ENCODE assay signal across 1 cellular context in the genomic region with DNA sequence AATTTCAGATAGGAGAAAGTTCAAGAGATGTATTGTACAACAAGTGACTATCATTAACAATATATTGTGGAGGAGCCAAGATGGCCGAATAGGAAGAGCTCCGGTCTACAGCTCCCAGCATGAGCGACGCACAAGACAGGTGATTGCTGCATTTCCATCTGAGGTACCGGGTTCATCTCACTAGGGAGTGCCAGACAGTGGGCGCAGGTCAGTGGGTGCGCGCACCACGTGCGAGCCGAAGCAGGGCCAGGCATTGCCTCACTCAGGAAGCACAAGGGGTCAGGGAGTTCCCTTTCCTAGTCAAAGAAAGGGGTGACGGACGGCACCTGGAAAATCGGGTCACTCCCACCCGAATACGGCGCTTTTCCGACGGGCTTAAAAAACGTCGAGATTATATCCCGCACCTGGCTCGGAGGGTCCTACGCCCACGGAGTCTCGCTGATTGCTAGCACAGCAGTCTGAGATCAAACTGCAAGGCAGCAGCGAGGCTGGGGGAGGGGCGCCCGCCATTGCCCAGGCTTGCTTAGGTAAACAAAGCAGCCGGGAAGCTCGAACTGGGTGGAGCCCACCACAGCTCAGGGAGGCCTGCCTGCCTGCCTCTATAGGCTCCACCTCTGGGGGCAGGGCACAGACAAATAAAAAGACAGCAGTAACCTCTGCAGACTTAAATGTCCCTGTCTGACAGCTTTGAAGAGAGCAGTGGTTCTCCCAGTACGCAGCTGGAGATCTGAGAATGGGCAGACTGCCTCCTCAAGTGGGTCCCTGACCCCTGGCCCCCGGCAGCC. TPM values are rescaled to one million over a fixed set of nuclear protein-coding genes. Genes with fewer than 3 reads are reported as not detected.
"Had no signal": no experiment of that assay in that cellular context is flagged by ENCODE, and none has a peak within 500 bp of the region (broad histone marks: within the 10 kb centered on the region; RNA-seq: fewer than 3 reads in every experiment).

No MANE protein-coding gene starts in this region.

RNA-seq across cellular contexts. Expression of gene TMEM178B, which starts 41.1 kb away (rescaled TPM):
- polyA plus RNA-seq: keratinocyte had no signal
